ENCODE assay signal across 1 cellular context in genomic region chr11:44139565-44140313, GRCh38.
TF ChIP-seq lines count a peak whose summit lies in the region.

No MANE protein-coding gene starts in this region.

TF ChIP-seq in HEK293, 187 proteins besides CTCF, POLR2A, EP300 and RAD21 (continued from another document and continues in another):
- peak; percentile 89 for TF ChIP-seq PRDM4 (tag by site-specific recombination; IDR thresholded peaks at IDR 0.05)
- TF ChIP-seq PRDM2 (tag by site-specific recombination; IDR thresholded peaks at IDR 0.05; ENCODE audit: borderline replicate concordance) = no peak
- no peak for TF ChIP-seq ZNF155 (tag by site-specific recombination; IDR thresholded peaks at IDR 0.05)
- TF ChIP-seq ZNF394 (tag by site-specific recombination; IDR thresholded peaks at IDR 0.05; ENCODE audit: borderline replicate concordance) = no peak
- TF ChIP-seq ZNF146 (tag by site-specific recombination; IDR thresholded peaks at IDR 0.05) = no peak
- no peak for TF ChIP-seq ZNF211 (tag by site-specific recombination; IDR thresholded peaks at IDR 0.05; ENCODE audit: low read depth)
- TF ChIP-seq ZNF600 (tag by site-specific recombination; IDR thresholded peaks at IDR 0.05) = no peak
- no peak for TF ChIP-seq ZNF585B (tag by site-specific recombination; IDR thresholded peaks at IDR 0.05)
- TF ChIP-seq ZFP69B (tag by site-specific recombination; IDR thresholded peaks at IDR 0.05) = no peak
- no peak for TF ChIP-seq REST (tag by site-specific recombination; IDR thresholded peaks at IDR 0.05)
- no peak for TF ChIP-seq YY2 (tag by site-specific recombination; IDR thresholded peaks at IDR 0.05)
- TF ChIP-seq ZNF202 (tag by site-specific recombination; IDR thresholded peaks at IDR 0.05; ENCODE audit: borderline replicate concordance) = no peak
- TF ChIP-seq ZBTB6 (tag by site-specific recombination; IDR thresholded peaks at IDR 0.05) = no peak
- peak; percentile 94 for TF ChIP-seq ZNF18 (tag by site-specific recombination; IDR thresholded peaks at IDR 0.05)
- no peak for TF ChIP-seq ZNF335 (tag by site-specific recombination; conservative IDR thresholded peaks at IDR 0.05)
- TF ChIP-seq ZNF423 (tag by site-specific recombination; IDR thresholded peaks at IDR 0.05) = peak; percentile 71
- no peak for TF ChIP-seq ZNF510 (tag by site-specific recombination; IDR thresholded peaks at IDR 0.05; ENCODE audit: insufficient replicate concordance)
- TF ChIP-seq ZNF248 (tag by site-specific recombination; IDR thresholded peaks at IDR 0.05) = no peak
- TF ChIP-seq ZNF266 (tag by site-specific recombination; IDR thresholded peaks at IDR 0.05; ENCODE audit: low read depth) = no peak
- no peak for TF ChIP-seq ZNF514 (tag by site-specific recombination; IDR thresholded peaks at IDR 0.05)
- TF ChIP-seq ZNF704 (tag by site-specific recombination; IDR thresholded peaks at IDR 0.05) = no peak
- TF ChIP-seq ZNF112 (tag by site-specific recombination; IDR thresholded peaks at IDR 0.05) = no peak
- TF ChIP-seq ZBTB7A (tag by site-specific recombination; IDR thresholded peaks at IDR 0.05; ENCODE audit: low read depth) = no peak
- no peak for TF ChIP-seq ZNF223 (tag by site-specific recombination; IDR thresholded peaks at IDR 0.05)
- TF ChIP-seq SP3 (tag by site-specific recombination; IDR thresholded peaks at IDR 0.05) = no peak
- TF ChIP-seq HOXA7 (CRISPR knock-in tag; IDR thresholded peaks at IDR 0.05; ENCODE audit: borderline replicate concordance) = no peak
- TF ChIP-seq ZNF555 (tag by site-specific recombination; conservative IDR thresholded peaks at IDR 0.05) = no peak
- no peak for TF ChIP-seq ZBTB11 (tag by site-specific recombination; conservative IDR thresholded peaks at IDR 0.05; ENCODE audit: low read depth)
- TF ChIP-seq ZIC2 (tag by site-specific recombination; IDR thresholded peaks at IDR 0.05) = peak; percentile 85
- TF ChIP-seq ZBTB20 (tag by site-specific recombination; IDR thresholded peaks at IDR 0.05) = no peak
- TF ChIP-seq ZNF324 (tag by site-specific recombination; IDR thresholded peaks at IDR 0.05) = no peak
- no peak for TF ChIP-seq ZNF426 (tag by site-specific recombination; IDR thresholded peaks at IDR 0.05)
- TF ChIP-seq ZNF10 (tag by site-specific recombination; IDR thresholded peaks at IDR 0.05) = no peak
- no peak for TF ChIP-seq ZNF37A (tag by site-specific recombination; IDR thresholded peaks at IDR 0.05)
- no peak for TF ChIP-seq ZNF707 (tag by site-specific recombination; IDR thresholded peaks at IDR 0.05)
- peak; percentile 49; the same call in 1 of the 2 replicates for TF ChIP-seq OVOL3 (tag by site-specific recombination; IDR thresholded peaks at IDR 0.05)
- peak; percentile 87 for TF ChIP-seq PRDM6 (tag by site-specific recombination; IDR thresholded peaks at IDR 0.05)
- no peak for TF ChIP-seq MEIS1 (CRISPR knock-in tag; IDR thresholded peaks at IDR 0.05; ENCODE audit: borderline replicate concordance)
- TF ChIP-seq ZNF24 (tag by site-specific recombination; IDR thresholded peaks at IDR 0.05) = no peak
- TF ChIP-seq ZNF580 (tag by site-specific recombination; IDR thresholded peaks at IDR 0.05) = peak; percentile 87
- no peak for TF ChIP-seq EGR2 (tag by site-specific recombination; IDR thresholded peaks at IDR 0.05; ENCODE audit: low read depth)
